In the genomic region with DNA sequence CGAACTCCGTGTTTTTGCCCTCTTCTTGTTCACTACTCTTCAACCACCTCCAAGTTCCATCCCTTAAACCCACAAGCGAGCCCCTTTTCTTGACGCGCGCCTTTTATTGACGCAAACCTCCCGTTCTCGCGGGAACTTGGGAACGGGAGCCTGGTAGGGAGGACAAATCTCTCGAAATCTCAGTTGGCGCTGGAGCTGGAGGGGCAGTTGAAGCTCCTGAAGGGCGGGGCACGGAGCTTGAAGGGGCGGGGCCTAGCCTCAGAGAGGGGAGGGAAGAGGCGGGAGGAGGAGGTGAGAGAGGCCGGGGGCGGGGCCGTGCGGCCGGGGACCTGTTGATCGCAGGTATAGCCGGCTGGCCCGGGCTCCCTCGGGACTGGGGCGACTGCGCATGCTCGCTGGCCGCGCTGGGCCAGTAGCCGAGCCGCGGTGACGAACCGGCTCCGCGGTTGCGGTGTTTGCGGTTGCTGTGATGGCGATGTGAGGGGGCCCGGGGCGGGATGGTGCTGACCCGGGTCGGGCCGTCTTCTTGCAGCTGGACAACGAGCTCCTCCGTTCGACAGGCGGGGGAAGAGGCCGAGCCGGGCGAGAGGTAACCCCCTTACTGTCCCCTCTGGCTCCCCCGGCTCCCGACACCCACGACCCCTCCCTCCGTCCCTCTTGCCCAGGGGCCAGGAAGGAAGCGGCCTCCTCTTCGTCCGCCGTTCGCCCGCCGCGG, we compare ENCODE assay signal across 8 cellular contexts. TPM values are rescaled to one million over a fixed set of nuclear protein-coding genes. Genes with fewer than 3 reads are reported as not detected.
A peak's percentile ranks its signal among the peaks of the same experiment; 100 is the strongest.
DNase-seq lines count a peak whose midpoint lies in the region; ATAC-seq, FAIRE-seq and TF ChIP-seq lines count a peak whose summit lies in the region.

Gene FAM135A, plus strand, starts transcription at position 395 of the 715 bp plus-strand sequence. CDS start 14,835 bp downstream, outside the sequence.

- ATAC-seq in HG03457 (IDR thresholded peaks at IDR 0.05; ENCODE audit: unreplicated experiment) (peak; percentile 81), left lobe of liver (peak; percentile 99)

- no peaks in the 10 kb centered on the region for H3K4me1 ChIP-seq in BE2C

- no peak for TF ChIP-seq CTCF in BE2C (IDR thresholded peaks at IDR 0.05; ENCODE audit: low read depth, low read length)

- H3K9me3 ChIP-seq in BE2C = no peaks in the 10 kb centered on the region

- FAIRE-seq in GM19239 (lab: Jason Lieb, UNC) = peak; percentile 98

- H3K36me3 ChIP-seq in BE2C = no peaks in the 10 kb centered on the region

- peaks cover 10% of the 10 kb centered on the region for H3K27me3 ChIP-seq in BE2C

- DNase-seq in BE2C (peak; percentile 100), GM19239 (ENCODE audit: insufficient read length, low spot score) (peak; percentile 72), NCI-H524 treated with DMSO at 0.1 percent for 48 hours (lab: John Stamatoyannopoulos, UW) (peak; percentile 88), dedifferentiated amniotic fluid mesenchymal stem cell (ENCODE audit: extremely low spot score) (peak; percentile 98), left lobe of liver (ENCODE audit: low spot score) (peak; percentile 99)
- peak; percentile 92 for DNase-seq in activated CD4-positive, alpha-beta T cell treated with anti-CD3 and anti-CD28 coated beads, Interleukin-2, amount 50 U/mL, for 1 hour
- DNase-seq in stimulated activated CD4-positive, alpha-beta T cell treated with anti-CD3 and anti-CD28 coated beads, Interleukin-2, amount 100 ng/mL, for 4 hours (ENCODE audit: low read depth) = peak; percentile 91

- H3K4me3 ChIP-seq in BE2C (ENCODE audit: low read depth, low read length) = peak within 1 kb of the TSS; percentile 96

RNA-seq across cellular contexts. Expression of gene FAM135A, which starts in this region (rescaled TPM):
- 9.4 TPM for polyA plus RNA-seq in BE2C (2012; ENCODE audit: insufficient read depth, insufficient read length, low read depth)
- total RNA-seq in left lobe of liver = 3.9 TPM

Comparison
In these comparisons a context has a peak if more than half of its experiments do, and no peak if none do; other contexts are left out.
1. Peak in every context shown above with its lines: DNase-seq, ATAC-seq and H3K4me3 ChIP-seq.